ENCODE assay signal across 19 cellular contexts in genomic region chr3:153252963-153253362, GRCh38.
"Had no signal": no experiment of that assay in that cellular context is flagged by ENCODE, and none has a peak within 500 bp of the region (broad histone marks: within the 10 kb centered on the region; RNA-seq: fewer than 3 reads in every experiment).

No MANE protein-coding gene starts in this region.

- H3K4me1 ChIP-seq: colonic mucosa, left ventricle myocardium inferior, pancreas had no signal

- H3K36me3 Mint-ChIP-seq: activated naive CD4-positive, alpha-beta T cell treated with anti-CD3 and anti-CD28 coated beads, Interleukin-2, amount 10 ng/mL, durations not matched to agents 7 days and 5 days; memory B cell; naive thymus-derived CD8-positive, alpha-beta T cell; type B pancreatic cell had no signal

- H3K27ac Mint-ChIP-seq: activated naive CD4-positive, alpha-beta T cell treated with anti-CD3 and anti-CD28 coated beads, Interleukin-2, amount 10 ng/mL, durations not matched to agents 7 days and 5 days; memory B cell; stimulated activated naive CD8-positive, alpha-beta T cell treated with anti-CD3 and anti-CD28 coated beads, Interleukin-15, amount 100 ng/mL, for 72 hours; type B pancreatic cell had no signal

- H3K27ac ChIP-seq: colonic mucosa, heart left ventricle, left ventricle myocardium inferior, pancreas, sigmoid colon, VCaP had no signal

- H3K27me3 ChIP-seq: colonic mucosa, heart left ventricle, sigmoid colon had no signal

- DNase-seq: activated CD4-positive, alpha-beta T cell treated with anti-CD3 and anti-CD28 coated beads for 1 hour; activated CD4-positive, alpha-beta T cell treated with anti-CD3 and anti-CD28 coated beads, Interleukin-2, amount 50 U/mL, for 48 hours; activated naive CD4-positive, alpha-beta T cell treated with anti-CD3 and anti-CD28 coated beads, Interleukin-2, amount 10 ng/mL, durations not matched to agents 7 days and 5 days; activated T-cell treated with anti-CD3 and anti-CD28 coated beads, Interleukin-2, amount 50 U/mL, for 1 hour; central memory CD4-positive, alpha-beta T cell; colonic mucosa; heart left ventricle; left ventricle myocardium inferior; mucosa of descending colon; naive thymus-derived CD8-positive, alpha-beta T cell; pancreas; sigmoid colon; stimulated activated CD4-positive, alpha-beta T cell treated with anti-CD3 and anti-CD28 coated beads, Interleukin-1b, Interleukin-23, amount 100 ng/mL, for 48 hours; stimulated activated naive CD8-positive, alpha-beta T cell treated with anti-CD3 and anti-CD28 coated beads, Interleukin-15, amount 100 ng/mL, for 72 hours had no signal

- H3K9me3 ChIP-seq: colonic mucosa, heart left ventricle, left ventricle myocardium inferior, mucosa of descending colon, pancreas, sigmoid colon had no signal

- H3K4me3 ChIP-seq: colonic mucosa, heart left ventricle, left ventricle myocardium inferior, mucosa of descending colon, pancreas, sigmoid colon had no signal

- FAIRE-seq: endometrium, islet of Langerhans, pancreas had no signal

- H3K4me1 Mint-ChIP-seq: stimulated activated naive CD8-positive, alpha-beta T cell treated with anti-CD3 and anti-CD28 coated beads, Interleukin-15, amount 100 ng/mL, for 72 hours had no signal

- H3K4me3 Mint-ChIP-seq: activated naive CD4-positive, alpha-beta T cell treated with anti-CD3 and anti-CD28 coated beads, Interleukin-2, amount 10 ng/mL, durations not matched to agents 7 days and 5 days; memory B cell; naive thymus-derived CD8-positive, alpha-beta T cell; stimulated activated naive CD8-positive, alpha-beta T cell treated with anti-CD3 and anti-CD28 coated beads, Interleukin-15, amount 100 ng/mL, for 72 hours; type B pancreatic cell had no signal

- H3K36me3 ChIP-seq: colonic mucosa, heart left ventricle, left ventricle myocardium inferior, pancreas, sigmoid colon had no signal

- ATAC-seq: heart left ventricle; mucosa of descending colon; naive thymus-derived CD8-positive, alpha-beta T cell; pancreas; stimulated activated naive CD8-positive, alpha-beta T cell treated with anti-CD3 and anti-CD28 coated beads, Interleukin-15, amount 100 ng/mL, for 72 hours had no signal

- H3K27me3 Mint-ChIP-seq: activated naive CD4-positive, alpha-beta T cell treated with anti-CD3 and anti-CD28 coated beads, Interleukin-2, amount 10 ng/mL, durations not matched to agents 7 days and 5 days; memory B cell; naive thymus-derived CD8-positive, alpha-beta T cell; stimulated activated naive CD8-positive, alpha-beta T cell treated with anti-CD3 and anti-CD28 coated beads, Interleukin-15, amount 100 ng/mL, for 72 hours; type B pancreatic cell had no signal

- H3K9me3 Mint-ChIP-seq: memory B cell; naive thymus-derived CD8-positive, alpha-beta T cell; type B pancreatic cell had no signal
